20 cellular contexts compared by ENCODE assay signal in genomic region chr19:1220452-1221037, GRCh38. TPM values are rescaled to one million over a fixed set of nuclear protein-coding genes. Genes with fewer than 3 reads are reported as not detected.
DNase-seq lines count a peak whose midpoint lies in the region; ATAC-seq, FAIRE-seq and TF ChIP-seq lines count a peak whose summit lies in the region.
"Had no signal": no experiment of that assay in that cellular context is flagged by ENCODE, and none has a peak within 500 bp of the region (broad histone marks: within the 10 kb centered on the region; RNA-seq: fewer than 3 reads in every experiment).

No MANE protein-coding gene starts in this region.

- no peak for FAIRE-seq in GM19239 (lab: Jason Lieb, UNC)
- FAIRE-seq: frontal cortex, GM12892, TTC549 had no signal

- no peak overlapping the region for H3K27ac Mint-ChIP-seq in GM23338
- no peak overlapping the region for H3K27ac Mint-ChIP-seq in activated CD8-positive, alpha-beta T cell treated with anti-CD3 and anti-CD28 coated beads for 36 hours
- H3K27ac Mint-ChIP-seq: activated CD4-positive, alpha-beta T cell treated with anti-CD3 and anti-CD28 coated beads, Interleukin-2, amount 10 ng/mL, durations not matched to agents 7 days and 5 days had no signal

- H3K9me2 ChIP-seq in GM23338 (ENCODE audit: insufficient read depth): no peaks in the 10 kb centered on the region

- H3K4me1 Mint-ChIP-seq in GM23338: peaks cover 14% of the 10 kb centered on the region
- H3K4me1 Mint-ChIP-seq in activated CD8-positive, alpha-beta T cell treated with anti-CD3 and anti-CD28 coated beads for 36 hours (ENCODE audit: low read depth): peaks cover 3% of the 10 kb centered on the region

- intact Hi-C loops in activated CD8-positive, alpha-beta T cell treated with anti-CD3 and anti-CD28 coated beads for 36 hours (cut with micrococcal nuclease): no loop called here

- peaks cover 21% of the 10 kb centered on the region; the same call in 1 of the 2 replicates for H4K20me1 ChIP-seq in GM23338 (replicated peaks; ENCODE audit: insufficient read depth)

- no peaks in the 10 kb centered on the region for H3K36me3 ChIP-seq in GM23338 (ENCODE audit: insufficient read depth)

- peaks cover 27% of the 10 kb centered on the region for H3F3A ChIP-seq in GM23338 (replicated peaks; ENCODE audit: low read depth)

- peaks cover 2% of the 10 kb centered on the region; the same call in 1 of the 3 replicates for H3K36me3 Mint-ChIP-seq in GM23338 (ENCODE audit: low read depth)
- H3K36me3 Mint-ChIP-seq in activated CD8-positive, alpha-beta T cell treated with anti-CD3 and anti-CD28 coated beads for 36 hours (ENCODE audit: low read depth): no peaks in the 10 kb centered on the region

- H3K4me2 ChIP-seq in GM23338: no peak overlapping the region
- H3K4me2 ChIP-seq: PC-9 had no signal

- H3K9me3 Mint-ChIP-seq in GM23338: no peaks in the 10 kb centered on the region
- H3K9me3 Mint-ChIP-seq in activated CD8-positive, alpha-beta T cell treated with anti-CD3 and anti-CD28 coated beads for 36 hours: no peaks in the 10 kb centered on the region
- H3K9me3 Mint-ChIP-seq: activated CD4-positive, alpha-beta T cell treated with anti-CD3 and anti-CD28 coated beads, Interleukin-2, amount 10 ng/mL, durations not matched to agents 7 days and 5 days had no signal

- H3K4me3 ChIP-seq in GM23338: no peak overlapping the region
- H3K4me3 ChIP-seq: left lung, PC-9 had no signal

- H3K27me3 Mint-ChIP-seq in GM23338 (ENCODE audit: insufficient read depth, low read depth, poor library complexity): peaks cover 16% of the 10 kb centered on the region
- no peaks in the 10 kb centered on the region for H3K27me3 Mint-ChIP-seq in activated CD8-positive, alpha-beta T cell treated with anti-CD3 and anti-CD28 coated beads for 36 hours
- H3K27me3 Mint-ChIP-seq: activated CD4-positive, alpha-beta T cell treated with anti-CD3 and anti-CD28 coated beads, Interleukin-2, amount 10 ng/mL, durations not matched to agents 7 days and 5 days had no signal

- H3K27me3 ChIP-seq in GM23338 (ENCODE audit: insufficient read depth): no peaks in the 10 kb centered on the region
- H3K27me3 ChIP-seq in foreskin keratinocyte: no peaks in the 10 kb centered on the region
- H3K27me3 ChIP-seq: left lung, neutrophil had no signal

- POLR2A ChIA-PET in activated CD8-positive, alpha-beta T cell treated with anti-CD3 and anti-CD28 coated beads for 36 hours (lab: Charles Lee): interaction anchor here (1.0 kb wide), 2 partner anchors 11 to 16 kb away, joined by 3 to 4 read pairs; no protein-coding TSS in a partner anchor

- DNase-seq in AG09319 (ENCODE audit: extremely low read depth, low read depth) (no peak), GM23338 (ENCODE audit: low spot score) (no peak), SHP77 (lab: John Stamatoyannopoulos, UW) (peak; percentile 81 to 90), foreskin keratinocyte (no peak), NCI-H187 treated with DMSO at 0.1 percent for 48 hours (lab: John Stamatoyannopoulos, UW) (no peak), GM19239 (ENCODE audit: insufficient read length, low spot score) (no peak)
- DNase-seq in activated CD8-positive, alpha-beta T cell treated with anti-CD3 and anti-CD28 coated beads for 36 hours: no peak
- DNase-seq in activated CD4-positive, alpha-beta T cell treated with anti-CD3 and anti-CD28 coated beads, Interleukin-2, amount 50 U/mL, for 48 hours: no peak
- DNase-seq: activated CD4-positive, alpha-beta T cell treated with anti-CD3 and anti-CD28 coated beads, Interleukin-2, amount 10 ng/mL, durations not matched to agents 7 days and 5 days; activated naive CD4-positive, alpha-beta T cell treated with Interleukin-2 at 50 U/mL for 16 hours; activated T-cell treated with anti-CD3 and anti-CD28 coated beads for 4 hours; Caco-2; left lung; NCI-H1105; PC-9 had no signal

- H3K4me1 ChIP-seq in GM23338 (ENCODE audit: insufficient read depth) (peaks cover 11% of the 10 kb centered on the region; the same call in 1 of the 2 replicates), foreskin keratinocyte (peaks cover 10% of the 10 kb centered on the region)
- H3K4me1 ChIP-seq: Caco-2 had no signal

- peaks cover 42% of the 10 kb centered on the region for H3K79me2 ChIP-seq in GM23338 (replicated peaks; ENCODE audit: insufficient read depth)

- TF ChIP-seq CTCF in AG09319 (IDR thresholded peaks at IDR 0.05; ENCODE audit: low read depth, low read length) (peak; percentile 1; the same call in 1 of the 2 replicates), GM23338 (conservative IDR thresholded peaks at IDR 0.05; ENCODE audit: low read depth in 2 of 2) (peak; percentile 22 to 28; a peak in 2 of 4 replicates), foreskin keratinocyte (conservative IDR thresholded peaks at IDR 0.05) (peak; percentile 12)
- no peak for TF ChIP-seq CTCF in activated CD8-positive, alpha-beta T cell treated with anti-CD3 and anti-CD28 coated beads for 36 hours (IDR thresholded peaks at IDR 0.05)

- CTCF ChIA-PET in activated CD8-positive, alpha-beta T cell treated with anti-CD3 and anti-CD28 coated beads for 36 hours (lab: Charles Lee): interaction anchor here (0.9 kb wide), 1 partner anchor 24 kb away, joined by 3 read pairs; no protein-coding TSS in a partner anchor

- no peak overlapping the region for H2AFZ ChIP-seq in GM23338
- H2AFZ ChIP-seq: PC-9 had no signal

- H3K4me3 Mint-ChIP-seq in GM23338: no peak overlapping the region
- no peak overlapping the region for H3K4me3 Mint-ChIP-seq in activated CD8-positive, alpha-beta T cell treated with anti-CD3 and anti-CD28 coated beads for 36 hours
- H3K4me3 Mint-ChIP-seq: activated CD4-positive, alpha-beta T cell treated with anti-CD3 and anti-CD28 coated beads, Interleukin-2, amount 10 ng/mL, durations not matched to agents 7 days and 5 days had no signal

- no peak overlapping the region for H3K27ac ChIP-seq in GM23338 (ENCODE audit: low read depth)
- no peak overlapping the region for H3K27ac ChIP-seq in foreskin keratinocyte
- H3K27ac ChIP-seq: left lung, neutrophil, PC-9 had no signal

- ATAC-seq in GM23338: 0 out of 3 replicates have a peak, but pooled peaks have one; percentile 2
- ATAC-seq in foreskin keratinocyte: no peak
- ATAC-seq in activated CD8-positive, alpha-beta T cell treated with anti-CD3 and anti-CD28 coated beads for 36 hours: no peak

TF ChIP-seq in GM23338, 12 proteins besides CTCF, POLR2A, EP300 and RAD21:
- no peak for TF ChIP-seq EZH2 (IDR thresholded peaks at IDR 0.05; ENCODE audit: low read depth, unreplicated experiment)

RNA-seq across cellular contexts. Expression of gene STK11, which starts 15.0 kb away (rescaled TPM):
- 84.4 and 96.5 TPM in 2 replicates for total RNA-seq in GM23338 (2014; rRNA removed; shearing (Covaris generic))
- polyA plus RNA-seq in GM23338 (2016; fragmentation: Nextera tagmentation; extraction: Ambion mirVana) (19.4 and 23.7 TPM in 2 replicates), foreskin keratinocyte (46.9 and 47.1 TPM in 2 replicates)
- total RNA-seq in foreskin keratinocyte: 64.9 and 66.1 TPM in 2 replicates
- total RNA-seq in activated CD8-positive, alpha-beta T cell treated with anti-CD3 and anti-CD28 coated beads for 36 hours: 10 to 100 TPM; 55.1 to 58.0 TPM

RNA-seq across cellular contexts. Expression of gene CBARP, which starts 17.3 kb away (rescaled TPM):
- total RNA-seq in GM23338 (2014; rRNA removed; shearing (Covaris generic)): 10.8 and 14.1 TPM in 2 replicates
- polyA plus RNA-seq in GM23338 (2016; fragmentation: Nextera tagmentation; extraction: Ambion mirVana) (2.0 TPM in 2 replicates), foreskin keratinocyte (2.4 TPM in 2 replicates)
- total RNA-seq in foreskin keratinocyte: 3.0 and 3.1 TPM in 2 replicates
- under 1 TPM; 0.49 to 0.86 TPM for total RNA-seq in activated CD8-positive, alpha-beta T cell treated with anti-CD3 and anti-CD28 coated beads for 36 hours
- total RNA-seq: activated CD4-positive, alpha-beta T cell treated with anti-CD3 and anti-CD28 coated beads, Interleukin-2, amount 10 ng/mL, durations not matched to agents 7 days and 5 days; mononuclear cell had no signal

RNA-seq across cellular contexts. Expression of gene ATP5F1D, which starts 21.0 kb away (rescaled TPM):
- 78.7 and 139 TPM in 2 replicates for total RNA-seq in GM23338 (2014; rRNA removed; shearing (Covaris generic))
- polyA plus RNA-seq in GM23338 (2016; fragmentation: Nextera tagmentation; extraction: Ambion mirVana) (396 and 420 TPM in 2 replicates), foreskin keratinocyte (244 and 259 TPM in 2 replicates)
- 133 and 135 TPM in 2 replicates for total RNA-seq in foreskin keratinocyte
- total RNA-seq in activated CD8-positive, alpha-beta T cell treated with anti-CD3 and anti-CD28 coated beads for 36 hours: 100 to 1,000 TPM; 186 to 199 TPM

RNA-seq across cellular contexts. Expression of gene MIDN, which starts 27.8 kb away (rescaled TPM):
- 84.5 and 113 TPM in 2 replicates for total RNA-seq in GM23338 (2014; rRNA removed; shearing (Covaris generic))
- polyA plus RNA-seq in GM23338 (2016; fragmentation: Nextera tagmentation; extraction: Ambion mirVana): 28.6 and 33.3 TPM in 2 replicates
- total RNA-seq in foreskin keratinocyte: 21.3 and 24.4 TPM in 2 replicates
- 16.6 and 17.7 TPM in 2 replicates for polyA plus RNA-seq in foreskin keratinocyte
- total RNA-seq in activated CD8-positive, alpha-beta T cell treated with anti-CD3 and anti-CD28 coated beads for 36 hours: 10 to 100 TPM; 41.1 to 43.9 TPM

RNA-seq across cellular contexts. Expression of gene SBNO2, which starts 46.5 kb away (rescaled TPM):
- 28.0 and 35.4 TPM in 2 replicates for total RNA-seq in GM23338 (2014; rRNA removed; shearing (Covaris generic))
- 6.3 and 6.9 TPM in 2 replicates for polyA plus RNA-seq in GM23338 (2016; fragmentation: Nextera tagmentation; extraction: Ambion mirVana)
- 31.9 and 32.2 TPM in 2 replicates for total RNA-seq in foreskin keratinocyte
- 18.2 and 18.3 TPM in 2 replicates for polyA plus RNA-seq in foreskin keratinocyte
- total RNA-seq in activated CD8-positive, alpha-beta T cell treated with anti-CD3 and anti-CD28 coated beads for 36 hours: 10 to 100 TPM; 41.7 to 42.0 TPM

Comparison
In these comparisons a context has a peak if more than half of its experiments do, and no peak if none do; other contexts are left out.
1. DNase-seq: peak in SHP77 (2 of 2); none in AG09319 (single experiment), GM23338 (single experiment), foreskin keratinocyte (0 of 2), activated CD8-positive, alpha-beta T cell treated with anti-CD3 and anti-CD28 coated beads for 36 hours (single experiment), activated CD4-positive, alpha-beta T cell treated with anti-CD3 and anti-CD28 coated beads, Interleukin-2, amount 50 U/mL, for 48 hours (0 of 2), NCI-H187 treated with DMSO at 0.1 percent for 48 hours (single experiment) and GM19239 (single experiment).